ENCODE assay signal across 26 cellular contexts in the genomic region with DNA sequence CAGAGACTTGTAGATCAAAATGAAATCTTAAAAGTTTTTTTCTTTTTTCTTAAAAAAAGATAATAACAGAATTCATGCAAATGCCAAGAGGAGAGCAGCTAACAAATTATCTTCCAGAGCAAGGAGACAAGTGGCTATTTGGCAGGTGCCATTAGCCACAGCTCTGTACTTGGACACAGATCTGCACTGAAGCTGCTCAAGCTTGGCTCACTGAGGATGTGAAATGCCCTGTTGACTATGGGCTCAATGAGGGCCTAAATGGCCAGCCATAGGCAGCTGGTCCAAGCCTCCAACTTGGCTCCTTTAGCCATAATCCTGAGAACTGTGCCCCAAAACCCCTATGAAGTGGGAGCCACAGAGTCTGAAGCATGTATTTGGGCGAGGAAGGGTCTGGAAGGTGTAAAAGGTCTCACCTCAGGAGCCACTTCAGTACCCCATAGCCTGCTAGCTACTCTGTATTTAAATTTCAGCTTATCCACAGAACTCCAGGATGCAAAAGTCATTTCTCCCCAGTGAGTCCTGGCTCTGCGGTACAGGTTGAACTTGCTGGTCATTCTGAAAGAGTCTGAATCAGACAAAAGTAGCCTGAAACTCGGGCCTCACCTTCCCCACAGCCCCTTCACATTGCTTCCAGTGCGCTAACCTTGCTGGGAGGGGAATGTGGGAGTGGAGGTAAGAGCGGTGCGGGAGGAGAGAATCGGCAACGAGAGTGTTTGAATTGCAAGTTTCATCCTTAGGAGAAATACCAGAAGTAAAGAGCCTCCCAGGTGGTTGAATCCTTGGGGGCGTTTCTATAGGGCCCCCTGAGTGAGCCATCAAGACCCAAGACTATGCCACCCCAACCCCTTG. TPM values are rescaled to one million over a fixed set of nuclear protein-coding genes. Genes with fewer than 3 reads are reported as not detected.
"Had no signal": no experiment of that assay in that cellular context is flagged by ENCODE, and none has a peak within 500 bp of the region (broad histone marks: within the 10 kb centered on the region; RNA-seq: fewer than 3 reads in every experiment).

No MANE protein-coding gene starts in this region.

- DNase-seq: activated CD4-positive, CD25-positive, alpha-beta regulatory T cell treated with anti-CD3 and anti-CD28 coated beads, Interleukin-2, amount 50 U/mL, for 72 hours; activated gamma-delta T cell treated with Interleukin-2 at 50 U/mL for 16 hours; activated T-cell treated with anti-CD3 and anti-CD28 coated beads, Interleukin-2, amount 50 U/mL, for 1 hour; aorta; brain microvascular endothelial cell; caudate nucleus; effector memory CD4-positive, alpha-beta T cell; left colon; mucosa of descending colon; occipital lobe; posterior cingulate gyrus; small intestine; stimulated activated CD4-positive, alpha-beta T cell treated with anti-CD3 and anti-CD28 coated beads, Interleukin-2, amount 100 ng/mL, for 24 hours; stimulated activated naive CD8-positive, alpha-beta T cell treated with anti-CD3 and anti-CD28 coated beads, Interleukin-15, amount 100 ng/mL, for 72 hours; tibial artery had no signal

- H3K36me3 Mint-ChIP-seq: memory B cell; stimulated activated effector memory CD8-positive, alpha-beta T cell treated with anti-CD3 and anti-CD28 coated beads, Interleukin-12 subunit alpha, Interleukin-12 subunit beta, amount 100 ng/mL, for 72 hours had no signal

- H3K27ac Mint-ChIP-seq: activated naive CD4-positive, alpha-beta T cell treated with anti-CD3 and anti-CD28 coated beads, Interleukin-2, amount 50 U/mL, for 24 hours; memory B cell; nephron progenitor cell; stimulated activated effector memory CD8-positive, alpha-beta T cell treated with anti-CD3 and anti-CD28 coated beads, Interleukin-12 subunit alpha, Interleukin-12 subunit beta, amount 100 ng/mL, for 72 hours; stimulated activated naive CD8-positive, alpha-beta T cell treated with anti-CD3 and anti-CD28 coated beads, Interleukin-15, amount 100 ng/mL, for 72 hours; T-helper 2 cell treated with Interferon-gamma antibody and Interleukin-4, amounts not matched to agents 5 μg/mL and 100 μg/mL, for 36 hours had no signal

- H3K4me3 ChIP-seq: hepatocyte, mucosa of descending colon, tibial artery had no signal

- H3K36me3 ChIP-seq: brain microvascular endothelial cell, tibial artery had no signal

- H3K9me3 Mint-ChIP-seq: T-helper 2 cell treated with Interferon-gamma antibody and Interleukin-4, amounts not matched to agents 5 μg/mL and 100 μg/mL, for 36 hours had no signal

- ATAC-seq: left colon; mucosa of descending colon; sciatic nerve; stimulated activated effector memory CD8-positive, alpha-beta T cell treated with anti-CD3 and anti-CD28 coated beads, Interleukin-12 subunit alpha, Interleukin-12 subunit beta, amount 100 ng/mL, for 72 hours; stimulated activated naive CD8-positive, alpha-beta T cell treated with anti-CD3 and anti-CD28 coated beads, Interleukin-15, amount 100 ng/mL, for 72 hours had no signal

- H3K27ac ChIP-seq: brain microvascular endothelial cell, hepatocyte, tibial artery, VCaP had no signal

- H3K4me3 Mint-ChIP-seq: activated naive CD4-positive, alpha-beta T cell treated with anti-CD3 and anti-CD28 coated beads, Interleukin-2, amount 50 U/mL, for 24 hours; memory B cell; stimulated activated effector memory CD8-positive, alpha-beta T cell treated with anti-CD3 and anti-CD28 coated beads, Interleukin-12 subunit alpha, Interleukin-12 subunit beta, amount 100 ng/mL, for 72 hours; stimulated activated naive CD8-positive, alpha-beta T cell treated with anti-CD3 and anti-CD28 coated beads, Interleukin-15, amount 100 ng/mL, for 72 hours; T-helper 2 cell treated with Interferon-gamma antibody and Interleukin-4, amounts not matched to agents 5 μg/mL and 100 μg/mL, for 36 hours had no signal

- H3K27me3 ChIP-seq: brain microvascular endothelial cell had no signal

- H3K4me1 Mint-ChIP-seq: memory B cell; stimulated activated effector memory CD8-positive, alpha-beta T cell treated with anti-CD3 and anti-CD28 coated beads, Interleukin-12 subunit alpha, Interleukin-12 subunit beta, amount 100 ng/mL, for 72 hours had no signal

- H3K9me3 ChIP-seq: mucosa of descending colon had no signal

RNA-seq across cellular contexts. Expression of gene ZIC4, which starts 48.0 kb away (rescaled TPM):
- total RNA-seq: dermis microvascular lymphatic vessel endothelial cell, left colon, mucosa of descending colon had no signal
- polyA plus RNA-seq: esophagus, hepatocyte, keratinocyte, small intestine had no signal

RNA-seq across cellular contexts. Expression of gene ZIC1, which starts 50.8 kb away (rescaled TPM):
- total RNA-seq: dermis microvascular lymphatic vessel endothelial cell, left colon had no signal
- polyA plus RNA-seq: esophagus, hepatocyte, keratinocyte, small intestine had no signal
